ENCODE assay signal across 10 cellular contexts in the genomic region with DNA sequence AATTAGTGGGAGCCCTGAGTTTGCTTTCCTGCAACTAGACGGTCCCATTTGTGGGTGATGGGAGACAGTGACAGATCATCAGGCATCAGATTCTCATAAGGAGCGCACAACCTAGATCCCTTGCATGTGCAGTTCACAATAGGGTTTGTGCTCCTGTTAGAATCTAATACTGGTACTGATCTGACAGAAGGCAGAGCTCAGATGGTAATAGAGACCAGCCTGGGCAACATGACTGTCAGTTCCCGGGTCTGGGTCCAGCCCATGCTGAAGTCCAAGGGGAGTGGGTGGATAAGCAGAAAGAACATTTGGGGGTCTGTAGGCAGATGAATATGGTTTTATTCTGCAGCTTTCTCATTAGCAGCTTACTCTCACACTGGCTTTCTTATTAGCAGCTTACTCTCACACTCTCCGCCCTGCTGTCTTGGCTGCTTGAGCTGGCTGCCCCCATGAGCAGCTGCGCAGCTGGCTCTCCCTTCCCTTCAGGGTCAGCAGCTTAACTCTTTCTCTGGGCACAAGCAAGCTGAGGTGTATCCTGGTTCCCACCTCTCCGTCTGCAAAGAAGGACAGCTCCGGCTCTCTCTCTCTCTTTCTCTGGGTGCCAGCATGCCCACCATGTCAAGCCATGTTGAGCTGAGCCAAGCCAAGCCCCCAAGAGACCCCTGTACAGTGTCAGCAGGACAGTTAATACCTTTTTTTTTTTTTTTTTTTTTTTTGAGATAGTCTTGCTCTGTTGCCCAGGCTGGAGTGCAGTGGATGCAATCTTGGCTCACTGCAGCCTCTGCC. TPM values are rescaled to one million over a fixed set of nuclear protein-coding genes. Genes with fewer than 3 reads are reported as not detected.
DNase-seq lines count a peak whose midpoint lies in the region; ATAC-seq, FAIRE-seq and TF ChIP-seq lines count a peak whose summit lies in the region.
"Had no signal": no experiment of that assay in that cellular context is flagged by ENCODE, and none has a peak within 500 bp of the region (broad histone marks: within the 10 kb centered on the region; RNA-seq: fewer than 3 reads in every experiment).

No MANE protein-coding gene starts in this region.

- DNase-seq in activated CD8-positive, alpha-beta T cell treated with anti-CD3 and anti-CD28 coated beads, Interleukin-2, amount 10 ng/mL, durations not matched to agents 7 days and 5 days = no peak
- no peak for DNase-seq in activated CD8-positive, alpha-beta T cell treated with anti-CD3 and anti-CD28 coated beads for 36 hours
- peak in 4 of 5 donors; percentile 22 to 68 (median 49) for DNase-seq in heart left ventricle
- DNase-seq in pancreas = peak in 4 of 6 donors; percentile 23 to 38 (median 30)
- no peak for DNase-seq in NCI-H1930 (lab: John Stamatoyannopoulos, UW)
- DNase-seq in DMS153 (lab: John Stamatoyannopoulos, UW) = no peak
- DNase-seq: endodermal cell had no signal

- peaks cover 6% of the 10 kb centered on the region for H3K4me1 Mint-ChIP-seq in activated CD8-positive, alpha-beta T cell treated with anti-CD3 and anti-CD28 coated beads, Interleukin-2, amount 10 ng/mL, durations not matched to agents 7 days and 5 days (ENCODE audit: low read depth)
- no peaks in the 10 kb centered on the region for H3K4me1 Mint-ChIP-seq in activated CD8-positive, alpha-beta T cell treated with anti-CD3 and anti-CD28 coated beads for 36 hours (ENCODE audit: low read depth)
- H3K4me1 Mint-ChIP-seq: endodermal cell had no signal

- intact Hi-C loops in activated CD8-positive, alpha-beta T cell treated with anti-CD3 and anti-CD28 coated beads for 36 hours (cut with micrococcal nuclease) = no loop called here
- intact Hi-C loops in heart left ventricle (cut with DNase I) (loop anchor here in 3 of 10 donors (1.0 to 5.0 kb wide), 3 partner anchors 45 to 59 kb away; a partner anchor contains a TSS), pancreas (cut with DNase I) (no loop called here)

- peaks cover 7% of the 10 kb centered on the region for H3K27me3 Mint-ChIP-seq in activated CD8-positive, alpha-beta T cell treated with anti-CD3 and anti-CD28 coated beads, Interleukin-2, amount 10 ng/mL, durations not matched to agents 7 days and 5 days (ENCODE audit: low read depth)
- H3K27me3 Mint-ChIP-seq in activated CD8-positive, alpha-beta T cell treated with anti-CD3 and anti-CD28 coated beads for 36 hours = no peaks in the 10 kb centered on the region

- TF ChIP-seq POLR2A in heart left ventricle (IDR thresholded peaks at IDR 0.05) = no peak

- no peaks in the 10 kb centered on the region for H3K27me3 ChIP-seq in heart left ventricle
- H3K27me3 ChIP-seq in pancreas = no peaks in the 10 kb centered on the region

- H3K9me3 Mint-ChIP-seq in activated CD8-positive, alpha-beta T cell treated with anti-CD3 and anti-CD28 coated beads, Interleukin-2, amount 10 ng/mL, durations not matched to agents 7 days and 5 days (ENCODE audit: insufficient read depth) = no peaks in the 10 kb centered on the region
- H3K9me3 Mint-ChIP-seq in activated CD8-positive, alpha-beta T cell treated with anti-CD3 and anti-CD28 coated beads for 36 hours = peaks cover 4% of the 10 kb centered on the region

- H3K27ac ChIP-seq in heart left ventricle (peak overlapping the region; percentile 51 to 94 (median 84)), pancreas (peak overlapping the region; percentile 29 to 76 (median 52))

- CTCF ChIA-PET in activated CD8-positive, alpha-beta T cell treated with anti-CD3 and anti-CD28 coated beads, Interleukin-2, amount 10 ng/mL, durations not matched to agents 7 days and 5 days (lab: Charles Lee) = no interaction called here
- CTCF ChIA-PET in activated CD8-positive, alpha-beta T cell treated with anti-CD3 and anti-CD28 coated beads for 36 hours (lab: Charles Lee) = no interaction called here

- no peaks in the 10 kb centered on the region for H3K36me3 Mint-ChIP-seq in activated CD8-positive, alpha-beta T cell treated with anti-CD3 and anti-CD28 coated beads, Interleukin-2, amount 10 ng/mL, durations not matched to agents 7 days and 5 days (ENCODE audit: low read depth)
- no peaks in the 10 kb centered on the region for H3K36me3 Mint-ChIP-seq in activated CD8-positive, alpha-beta T cell treated with anti-CD3 and anti-CD28 coated beads for 36 hours (ENCODE audit: low read depth)

- TF ChIP-seq CTCF in activated CD8-positive, alpha-beta T cell treated with anti-CD3 and anti-CD28 coated beads for 36 hours (IDR thresholded peaks at IDR 0.05) = no peak
- TF ChIP-seq CTCF in heart left ventricle (IDR thresholded peaks at IDR 0.05) = no peak
- no peak for TF ChIP-seq CTCF in pancreas (IDR thresholded peaks at IDR 0.05)

- H3K27ac Mint-ChIP-seq in activated CD8-positive, alpha-beta T cell treated with anti-CD3 and anti-CD28 coated beads, Interleukin-2, amount 10 ng/mL, durations not matched to agents 7 days and 5 days = peak overlapping the region; percentile 40
- no peak overlapping the region for H3K27ac Mint-ChIP-seq in activated CD8-positive, alpha-beta T cell treated with anti-CD3 and anti-CD28 coated beads for 36 hours
- H3K27ac Mint-ChIP-seq: endodermal cell had no signal

- H3K4me1 ChIP-seq in heart left ventricle (peaks cover 0 to 25% (median 16%) of the 10 kb centered on the region in 12 donors), pancreas (peaks cover 0 to 2% (median 0%) of the 10 kb centered on the region in 3 donors)

- H3K4me3 ChIP-seq in heart left ventricle (no peak overlapping the region), pancreas (no peak overlapping the region)

- H3K36me3 ChIP-seq in heart left ventricle = peaks cover 0 to 7% (median 0%) of the 10 kb centered on the region in 9 donors
- H3K36me3 ChIP-seq in pancreas = no peaks in the 10 kb centered on the region

- POLR2A ChIA-PET in activated CD8-positive, alpha-beta T cell treated with anti-CD3 and anti-CD28 coated beads, Interleukin-2, amount 10 ng/mL, durations not matched to agents 7 days and 5 days (lab: Charles Lee) = no interaction called here
- POLR2A ChIA-PET in activated CD8-positive, alpha-beta T cell treated with anti-CD3 and anti-CD28 coated beads for 36 hours (lab: Charles Lee) = no interaction called here

- FAIRE-seq in pancreas (lab: Jason Lieb, UNC) = no peak
- FAIRE-seq: A204.1 had no signal

- H3K9me3 ChIP-seq in heart left ventricle (peaks cover 0 to 9% (median 0%) of the 10 kb centered on the region in 12 donors), pancreas (no peaks in the 10 kb centered on the region)

- no peak for ATAC-seq in activated CD8-positive, alpha-beta T cell treated with anti-CD3 and anti-CD28 coated beads, Interleukin-2, amount 10 ng/mL, durations not matched to agents 7 days and 5 days
- ATAC-seq in activated CD8-positive, alpha-beta T cell treated with anti-CD3 and anti-CD28 coated beads for 36 hours = no peak
- ATAC-seq in heart left ventricle (peak; percentile 80 to 83 (median 81)), pancreas (peak; percentile 55 to 79 (median 68)), GM19395 (IDR thresholded peaks at IDR 0.05; ENCODE audit: unreplicated experiment) (no peak), HG03196 (IDR thresholded peaks at IDR 0.05; ENCODE audit: unreplicated experiment) (no peak)

- H3K4me3 Mint-ChIP-seq in activated CD8-positive, alpha-beta T cell treated with anti-CD3 and anti-CD28 coated beads, Interleukin-2, amount 10 ng/mL, durations not matched to agents 7 days and 5 days = no peak overlapping the region
- no peak overlapping the region for H3K4me3 Mint-ChIP-seq in activated CD8-positive, alpha-beta T cell treated with anti-CD3 and anti-CD28 coated beads for 36 hours
- H3K4me3 Mint-ChIP-seq: endodermal cell had no signal

- 44 to 55% (median 54%) methylated on average over 7 of the region's 7 CpGs for WGBS in heart left ventricle, 4 donors
- WGBS in pancreas, 2 donors = 51% methylated on average over 7 of the region's 7 CpGs

RNA-seq across cellular contexts. Expression of a gene that starts 46.5 kb away (rescaled TPM):
- 1 to 10 TPM in 1 of 2 experiments, under 1 TPM in 1; 0.81 to 1.2 TPM for total RNA-seq in activated CD8-positive, alpha-beta T cell treated with anti-CD3 and anti-CD28 coated beads, Interleukin-2, amount 10 ng/mL, durations not matched to agents 7 days and 5 days
- total RNA-seq in activated CD8-positive, alpha-beta T cell treated with anti-CD3 and anti-CD28 coated beads for 36 hours = 1 to 10 TPM; 1.3 to 2.2 TPM
- 100 to 1,000 TPM in 7 of 9 donors, 10 to 100 TPM in 2; 96.9 to 138 (median 112) TPM for total RNA-seq in heart left ventricle
- polyA plus RNA-seq in heart left ventricle = 100 to 1,000 TPM in 1 of 2 donors, 10 to 100 TPM in 1; 66.3 to 134 TPM
- 10 to 100 TPM in 3 of 6 donors, 1 to 10 TPM in 3; 5.5 to 13.7 (median 10.0) TPM for total RNA-seq in pancreas
- polyA plus RNA-seq in pancreas = 10 to 100 TPM; 11.8 to 19.1 TPM

RNA-seq across cellular contexts. Expression of a gene that starts 51.7 kb away (rescaled TPM):
- 10 to 100 TPM; 21.8 to 22.7 TPM for total RNA-seq in activated CD8-positive, alpha-beta T cell treated with anti-CD3 and anti-CD28 coated beads, Interleukin-2, amount 10 ng/mL, durations not matched to agents 7 days and 5 days
- total RNA-seq in activated CD8-positive, alpha-beta T cell treated with anti-CD3 and anti-CD28 coated beads for 36 hours = 10 to 100 TPM; 18.1 to 18.7 TPM
- total RNA-seq in heart left ventricle = 10 to 100 TPM in 7 of 9 donors, 1 to 10 TPM in 2; 9.7 to 24.0 (median 14.6) TPM
- 10 to 100 TPM in 1 of 2 donors, 1 to 10 TPM in 1; 9.8 to 17.7 TPM for polyA plus RNA-seq in heart left ventricle
- total RNA-seq in pancreas = 10 to 100 TPM in 1 of 6 donors, 1 to 10 TPM in 5; 5.9 to 11.0 (median 8.3) TPM
- 10 to 100 TPM in 1 of 2 donors, 1 to 10 TPM in 1; 7.6 to 10.2 TPM for polyA plus RNA-seq in pancreas

RNA-seq across cellular contexts. Expression of a gene that starts 59.2 kb away (rescaled TPM):
- 10 to 100 TPM; 10.4 to 11.1 TPM for total RNA-seq in activated CD8-positive, alpha-beta T cell treated with anti-CD3 and anti-CD28 coated beads, Interleukin-2, amount 10 ng/mL, durations not matched to agents 7 days and 5 days
- total RNA-seq in activated CD8-positive, alpha-beta T cell treated with anti-CD3 and anti-CD28 coated beads for 36 hours = 1 to 10 TPM; 3.4 to 3.7 TPM
- total RNA-seq in heart left ventricle (1 to 10 TPM; 1.3 to 5.6 (median 2.9) TPM), pancreas (1 to 10 TPM in 4 of 6 donors, under 1 TPM in 2; 0.83 to 2.6 (median 1.5) TPM)
- polyA plus RNA-seq in heart left ventricle (1 to 10 TPM; 2.5 to 3.3 TPM), pancreas (1 to 10 TPM; 4.4 to 7.2 TPM)

Comparison
In these comparisons a context has a peak if more than half of its experiments do, and no peak if none do; other contexts are left out.
1. ATAC-seq: peak in heart left ventricle (4 of 4) and pancreas (4 of 4); none in activated CD8-positive, alpha-beta T cell treated with anti-CD3 and anti-CD28 coated beads, Interleukin-2, amount 10 ng/mL, durations not matched to agents 7 days and 5 days (single experiment), activated CD8-positive, alpha-beta T cell treated with anti-CD3 and anti-CD28 coated beads for 36 hours (single experiment), GM19395 (single experiment) and HG03196 (single experiment).
2. DNase-seq: peak in heart left ventricle (4 of 5) and pancreas (4 of 6); none in activated CD8-positive, alpha-beta T cell treated with anti-CD3 and anti-CD28 coated beads, Interleukin-2, amount 10 ng/mL, durations not matched to agents 7 days and 5 days (single experiment), activated CD8-positive, alpha-beta T cell treated with anti-CD3 and anti-CD28 coated beads for 36 hours (single experiment), NCI-H1930 (0 of 2) and DMS153 (single experiment).
3. RNA of a gene that starts 46.5 kb away (total RNA-seq): 96.9 to 138 TPM in heart left ventricle; 5.5 to 13.7 TPM in pancreas, 1.3 to 2.2 TPM in activated CD8-positive, alpha-beta T cell treated with anti-CD3 and anti-CD28 coated beads for 36 hours and 0.81 to 1.2 TPM in activated CD8-positive, alpha-beta T cell treated with anti-CD3 and anti-CD28 coated beads, Interleukin-2, amount 10 ng/mL, durations not matched to agents 7 days and 5 days; every median in the first group is over 4 times any median in the second.